In the genomic region with DNA sequence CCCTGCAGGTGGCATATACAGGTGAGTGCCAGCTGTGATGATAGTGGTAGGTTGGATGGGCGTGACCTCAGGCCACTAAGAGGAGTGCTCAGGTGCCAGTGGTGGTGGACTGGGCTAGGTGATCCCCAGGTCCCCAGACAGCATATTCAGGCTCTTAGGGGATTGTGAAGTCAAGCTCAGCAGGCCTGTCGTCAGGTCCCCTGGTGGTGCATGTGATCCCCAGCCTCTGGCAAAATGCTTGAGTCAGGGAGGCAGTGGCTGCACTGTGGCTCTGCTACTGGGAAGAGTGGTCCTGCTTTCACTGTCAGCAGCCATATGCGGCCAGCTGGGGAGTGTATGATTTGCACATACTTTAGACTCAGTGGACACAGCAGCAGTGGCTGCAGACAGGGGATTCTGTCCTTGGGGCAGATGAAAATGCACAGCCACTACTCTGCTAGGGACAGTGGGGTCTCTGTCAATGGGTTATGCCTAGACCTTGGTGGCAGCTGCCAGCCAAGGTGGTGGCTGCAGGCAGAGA, we compare ENCODE assay signal across 28 cellular contexts.
"Had no signal": no experiment of that assay in that cellular context is flagged by ENCODE, and none has a peak within 500 bp of the region (broad histone marks: within the 10 kb centered on the region; RNA-seq: fewer than 3 reads in every experiment).

No MANE protein-coding gene starts in this region.

- H3K27ac Mint-ChIP-seq: immature natural killer cell; memory B cell; naive thymus-derived CD8-positive, alpha-beta T cell; nephron progenitor cell; stimulated activated naive CD8-positive, alpha-beta T cell treated with anti-CD3 and anti-CD28 coated beads, Interleukin-15, amount 100 ng/mL, for 72 hours; type B pancreatic cell had no signal

- H3K4me3 Mint-ChIP-seq: central memory CD8-positive, alpha-beta T cell; immature natural killer cell; memory B cell; nephron progenitor cell; stimulated activated naive CD8-positive, alpha-beta T cell treated with anti-CD3 and anti-CD28 coated beads, Interleukin-15, amount 100 ng/mL, for 72 hours; type B pancreatic cell had no signal

- H3K4me3 ChIP-seq: colonic mucosa, esophagus squamous epithelium, lower lobe of right lung, pancreas, smooth muscle cell, thyroid gland had no signal

- H3K9me3 Mint-ChIP-seq: central memory CD8-positive, alpha-beta T cell; type B pancreatic cell had no signal

- H3K36me3 ChIP-seq: colonic mucosa had no signal

- H3K36me3 Mint-ChIP-seq: memory B cell had no signal

- H3K4me1 ChIP-seq: colonic mucosa, esophagus squamous epithelium, pancreas, thyroid gland had no signal

- H3K27me3 ChIP-seq: colonic mucosa, esophagus squamous epithelium, pancreas, thyroid gland had no signal

- H3K4me2 ChIP-seq: smooth muscle cell had no signal

- H3K27ac ChIP-seq: colonic mucosa, esophagus squamous epithelium, lower lobe of right lung, pancreas, thyroid gland had no signal

- H3K9me3 ChIP-seq: colonic mucosa, esophagus squamous epithelium, lower lobe of right lung, pancreas, thyroid gland had no signal

- H3K4me1 Mint-ChIP-seq: central memory CD8-positive, alpha-beta T cell; immature natural killer cell; memory B cell; stimulated activated naive CD8-positive, alpha-beta T cell treated with anti-CD3 and anti-CD28 coated beads, Interleukin-15, amount 100 ng/mL, for 72 hours had no signal

- DNase-seq: colonic mucosa; dermis blood vessel endothelial cell; effector memory CD4-positive, alpha-beta T cell; erythroblast; esophagus squamous epithelium; foreskin melanocyte; hypothalamus; immature natural killer cell; islet precursor cell; kidney glomerular epithelial cell; left colon; left ventricle myocardium superior; lower lobe of right lung; naive thymus-derived CD8-positive, alpha-beta T cell; nephron progenitor cell; occipital lobe; pancreas; stimulated activated CD4-positive, alpha-beta T cell treated with anti-CD3 and anti-CD28 coated beads, Interleukin-12 subunit alpha, Interleukin-12 subunit beta, amount 100 ng/mL, for 4 hours; stimulated activated CD4-positive, alpha-beta T cell treated with anti-CD3 and anti-CD28 coated beads, Interleukin-1b, Interleukin-23, amount 100 ng/mL, for 48 hours; stimulated activated CD4-positive, alpha-beta T cell treated with anti-CD3 and anti-CD28 coated beads, Interleukin-4, amount 100 ng/mL, for 1 hour; stimulated activated CD8-positive, alpha-beta memory T cell treated with anti-CD3 and anti-CD28 coated beads, Interleukin-4, amount 100 ng/mL, for 48 hours; stimulated activated naive CD4-positive, alpha-beta T cell; stimulated activated naive CD8-positive, alpha-beta T cell treated with anti-CD3 and anti-CD28 coated beads, Interleukin-15, amount 100 ng/mL, for 72 hours; thyroid gland had no signal

- H3K27me3 Mint-ChIP-seq: memory B cell; stimulated activated naive CD8-positive, alpha-beta T cell treated with anti-CD3 and anti-CD28 coated beads, Interleukin-15, amount 100 ng/mL, for 72 hours; type B pancreatic cell had no signal
